Comparison of ENCODE assay signal across 21 cellular contexts in the genomic region with DNA sequence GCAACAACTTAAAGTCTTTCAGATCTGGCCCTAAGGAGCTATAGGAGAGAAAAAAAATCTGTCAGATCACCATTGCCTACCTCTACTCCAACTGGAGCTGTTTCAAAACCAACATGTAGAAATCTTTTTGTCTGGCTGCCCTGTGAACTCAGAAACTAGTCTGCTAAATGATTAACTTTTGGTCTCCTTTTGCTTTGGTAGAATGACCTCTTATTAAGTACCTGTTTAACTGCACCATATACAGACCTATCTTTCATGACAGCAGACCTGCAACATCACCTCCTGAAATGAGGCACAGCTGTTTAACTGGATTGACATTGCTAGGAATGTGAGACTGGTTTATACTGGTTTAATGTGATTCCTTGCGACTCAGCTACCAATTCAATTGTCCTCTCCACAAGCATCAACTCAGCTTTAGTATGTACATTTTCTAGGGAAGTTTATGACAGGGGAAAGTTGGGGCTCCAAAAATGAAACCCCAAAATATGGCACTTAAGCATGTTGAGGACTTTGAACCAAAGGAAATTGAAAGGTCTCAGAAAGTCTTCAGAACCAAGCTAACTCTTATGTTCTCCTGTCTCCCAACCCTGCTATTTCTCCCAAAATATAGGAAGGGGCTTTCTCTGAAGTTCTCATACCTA. TPM values are rescaled to one million over a fixed set of nuclear protein-coding genes. Genes with fewer than 3 reads are reported as not detected.
DNase-seq lines count a peak whose midpoint lies in the region; ATAC-seq and TF ChIP-seq lines count a peak whose summit lies in the region.
"Had no signal": no experiment of that assay in that cellular context is flagged by ENCODE, and none has a peak within 500 bp of the region (broad histone marks: within the 10 kb centered on the region; RNA-seq: fewer than 3 reads in every experiment).

No MANE protein-coding gene starts in this region.

- H3K27me3 ChIP-seq in body of pancreas (no peaks in the 10 kb centered on the region), transverse colon (no peaks in the 10 kb centered on the region), heart right ventricle (peaks cover 0 to 4% (median 0%) of the 10 kb centered on the region in 7 donors)
- H3K27me3 ChIP-seq: BLaER1, tibial nerve had no signal

- TF ChIP-seq POLR2A in body of pancreas (IDR thresholded peaks at IDR 0.05) (peak in 2 of 3 donors; percentile 57), transverse colon (IDR thresholded peaks at IDR 0.05) (no peak)

- in situ Hi-C loops in transverse colon (cut with MboI; ENCODE audit: low pct_ligation_motif_present in 1 of 4, low pct_unique_long_range_greater_than_20kb in 1 of 4, low sequenced_read_pairs in 3 of 4): no loop called here

- ATAC-seq in GM19463 (IDR thresholded peaks at IDR 0.05; ENCODE audit: unreplicated experiment): peak; percentile 65
- ATAC-seq in body of pancreas: peak; percentile 57
- peak; percentile 42 for ATAC-seq in left lobe of liver
- no peak for ATAC-seq in HG02981 (IDR thresholded peaks at IDR 0.05; ENCODE audit: unreplicated experiment)
- ATAC-seq in heart right ventricle: no peak
- ATAC-seq: effector memory CD8-positive, alpha-beta T cell; HCT116; natural killer cell had no signal

- H3K4me1 ChIP-seq in body of pancreas (peaks cover 93% of the 10 kb centered on the region), transverse colon (peaks cover 0 to 17% (median 8%) of the 10 kb centered on the region in 4 donors), heart right ventricle (peaks cover 0 to 4% (median 0%) of the 10 kb centered on the region in 9 donors)
- H3K4me1 ChIP-seq: BLaER1 had no signal

- TF ChIP-seq EP300 in transverse colon (IDR thresholded peaks at IDR 0.05; ENCODE audit: low read depth): no peak

- 13 to 14% methylated on average over 1 of the region's 1 CpG for WGBS in body of pancreas, 2 donors
- WGBS in transverse colon (ENCODE audit: low coverage in 1 of 2), 2 donors: 55 to 65% methylated on average over 1 of the region's 1 CpG
- 89 to 97% methylated on average over 1 of the region's 1 CpG for WGBS in heart right ventricle, 2 donors

- intact Hi-C loops in body of pancreas (cut with DNase I): no loop called here
- intact Hi-C loops in transverse colon (cut with DNase I; ENCODE audit: low total_unique reads): no loop called here
- intact Hi-C loops in heart right ventricle (cut with DNase I): no loop called here

- TF ChIP-seq CTCF in body of pancreas (IDR thresholded peaks at IDR 0.05): no peak
- no peak for TF ChIP-seq CTCF in transverse colon (IDR thresholded peaks at IDR 0.05)
- no peak for TF ChIP-seq CTCF in heart right ventricle (IDR thresholded peaks at IDR 0.05)

- H3K4me3 ChIP-seq in body of pancreas: no peak overlapping the region
- no peak overlapping the region for H3K4me3 ChIP-seq in transverse colon
- H3K4me3 ChIP-seq in heart right ventricle: no peak overlapping the region
- H3K4me3 ChIP-seq: BLaER1, lower lobe of right lung, prostate gland, tibial nerve had no signal

- H3K27ac ChIP-seq in body of pancreas: peak overlapping the region; percentile 79 to 95 (median 88)
- peak overlapping the region; percentile 34 to 74 (median 46) for H3K27ac ChIP-seq in transverse colon
- no peak overlapping the region for H3K27ac ChIP-seq in heart right ventricle
- H3K27ac ChIP-seq: BLaER1, lower lobe of right lung, tibial nerve had no signal

- no peaks in the 10 kb centered on the region for H3K36me3 ChIP-seq in body of pancreas (replicated peaks in 1 of 2; ENCODE audit: insufficient read depth in 1 of 2, low read depth in 2 of 2)
- no peaks in the 10 kb centered on the region for H3K36me3 ChIP-seq in transverse colon
- H3K36me3 ChIP-seq in heart right ventricle: no peaks in the 10 kb centered on the region
- H3K36me3 ChIP-seq: BLaER1, lower lobe of right lung, prostate gland, tibial nerve had no signal

- peak in 3 of 4 donors; percentile 24 to 65 (median 50) for DNase-seq in body of pancreas
- DNase-seq in left lobe of liver (ENCODE audit: low spot score): peak; percentile 49
- no peak for DNase-seq in transverse colon
- DNase-seq in SW 1271 (lab: John Stamatoyannopoulos, UW): no peak
- DNase-seq in heart right ventricle: no peak
- no peak for DNase-seq in stimulated activated CD4-positive, alpha-beta T cell treated with anti-CD3 and anti-CD28 coated beads, Interleukin-2, amount 100 ng/mL, for 24 hours
- DNase-seq: activated effector memory CD4-positive, alpha-beta T cell treated with Interleukin-2 at 50 U/mL for 16 hours; amniotic stem cell; effector memory CD8-positive, alpha-beta T cell; lower lobe of right lung; natural killer cell; NCI-H2029 treated with DMSO at 0.1 percent for 48 hours; NCI-H524 treated with DMSO at 0.1 percent for 48 hours; SIG-M5 had no signal

- H3K9me3 ChIP-seq in body of pancreas: no peaks in the 10 kb centered on the region
- H3K9me3 ChIP-seq in transverse colon: no peaks in the 10 kb centered on the region
- H3K9me3 ChIP-seq in heart right ventricle: no peaks in the 10 kb centered on the region
- H3K9me3 ChIP-seq: BLaER1, lower lobe of right lung, prostate gland, tibial nerve had no signal

RNA-seq across cellular contexts. Expression of gene CYP3A43, which starts 1.8 kb away (rescaled TPM):
- 1 to 10 TPM; 2.0 to 9.9 TPM for total RNA-seq in body of pancreas
- 27.3 TPM for total RNA-seq in left lobe of liver
- total RNA-seq in transverse colon: not detected
- under 1 TPM in 2 of 10 donors, not detected in 8; 0.18 TPM for total RNA-seq in heart right ventricle
- not detected for polyA plus RNA-seq in heart right ventricle
- total RNA-seq: lower lobe of right lung; natural killer cell; T-helper 2 cell treated with Interferon-gamma antibody and Interleukin-4, amounts not matched to agents 100 ng/mL and 5 ng/mL, for 36 hours; tibial nerve had no signal

RNA-seq across cellular contexts. Expression of gene CYP3A4, which starts 45.7 kb away (rescaled TPM):
- total RNA-seq in body of pancreas: 100 to 1,000 TPM in 1 of 2 donors, under 1 TPM in 1; 0.99 to 267 TPM
- 1,005 TPM for total RNA-seq in left lobe of liver
- 10 to 100 TPM in 3 of 4 donors, not detected in 1; 10.0 to 44.9 (median 22.1) TPM for total RNA-seq in transverse colon
- not detected for total RNA-seq in heart right ventricle
- not detected for polyA plus RNA-seq in heart right ventricle
- total RNA-seq: lower lobe of right lung; natural killer cell; prostate gland; T-helper 2 cell treated with Interferon-gamma antibody and Interleukin-4, amounts not matched to agents 100 ng/mL and 5 ng/mL, for 36 hours had no signal

RNA-seq across cellular contexts. Expression of gene OR2AE1, which starts 47.2 kb away (rescaled TPM):
- total RNA-seq in body of pancreas (1 to 10 TPM in 1 of 2 donors, not detected in 1; 2.0 TPM), left lobe of liver (not detected), transverse colon (not detected), heart right ventricle (not detected)
- polyA plus RNA-seq in heart right ventricle: not detected
- total RNA-seq: natural killer cell, prostate gland had no signal

Comparison
In these comparisons a context has a peak if more than half of its experiments do, and no peak if none do; other contexts are left out.
1. ATAC-seq: peak in GM19463 (single experiment), body of pancreas (single experiment) and left lobe of liver (single experiment); none in HG02981 (single experiment) and heart right ventricle (0 of 8).
2. DNase-seq: peak in body of pancreas (3 of 4) and left lobe of liver (single experiment); none in transverse colon (single experiment), SW 1271 (0 of 2), heart right ventricle (0 of 2) and stimulated activated CD4-positive, alpha-beta T cell treated with anti-CD3 and anti-CD28 coated beads, Interleukin-2, amount 100 ng/mL, for 24 hours (0 of 2).
3. H3K27ac ChIP-seq: peak in body of pancreas (4 of 4) and transverse colon (4 of 4); none in heart right ventricle (0 of 10).